In the genomic region with DNA sequence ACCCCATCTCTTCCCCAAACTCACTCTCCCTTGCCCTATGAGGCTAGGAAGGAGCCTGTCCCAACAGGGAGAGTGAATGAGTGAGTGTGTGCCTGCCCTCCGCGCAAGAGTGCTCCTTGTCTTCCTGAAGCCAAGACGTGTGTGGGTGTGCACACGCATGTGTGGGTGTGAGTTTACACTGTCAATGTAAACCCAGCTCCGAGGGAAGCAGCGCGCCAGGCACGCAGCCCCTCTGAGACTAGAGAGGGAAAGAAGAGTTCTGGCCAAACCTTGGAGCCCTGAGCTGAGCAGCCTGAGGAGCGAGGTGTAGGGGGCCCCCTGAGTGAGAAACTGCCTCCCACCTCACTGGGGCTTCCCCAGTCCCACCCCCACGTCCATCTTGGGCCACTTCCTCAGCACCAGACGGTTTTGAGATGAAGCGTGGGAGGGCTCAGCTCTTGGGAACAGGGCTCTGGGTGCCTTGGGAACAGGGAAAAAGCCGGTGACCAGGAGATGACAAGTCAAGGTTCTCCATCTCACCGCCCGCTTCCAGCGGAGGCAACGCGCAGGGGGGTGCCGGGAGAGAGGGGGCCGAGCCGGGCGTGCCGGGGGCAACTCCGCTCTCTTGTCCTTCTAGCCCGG, we compare ENCODE assay signal across 10 cellular contexts. TPM values are rescaled to one million over a fixed set of nuclear protein-coding genes. Genes with fewer than 3 reads are reported as not detected.
A peak's percentile ranks its signal among the peaks of the same experiment; 100 is the strongest.
DNase-seq lines count a peak whose midpoint lies in the region; ATAC-seq and TF ChIP-seq lines count a peak whose summit lies in the region.
"Had no signal": no experiment of that assay in that cellular context is flagged by ENCODE, and none has a peak within 500 bp of the region (broad histone marks: within the 10 kb centered on the region; RNA-seq: fewer than 3 reads in every experiment).

No MANE protein-coding gene starts in this region.

- H3K27ac Mint-ChIP-seq in mesothelial cell of epicardium = peak overlapping the region; percentile 57

- ATAC-seq in upper lobe of right lung = no peak
- ATAC-seq in HG03571 (IDR thresholded peaks at IDR 0.05; ENCODE audit: unreplicated experiment) = no peak
- ATAC-seq in GM21619 (IDR thresholded peaks at IDR 0.05; ENCODE audit: unreplicated experiment) = no peak
- ATAC-seq in HG02884 (IDR thresholded peaks at IDR 0.05; ENCODE audit: unreplicated experiment) = no peak

- H3K4me1 Mint-ChIP-seq in mesothelial cell of epicardium = peaks cover 45% of the 10 kb centered on the region

- H3K27me3 ChIP-seq in upper lobe of right lung = peaks cover 43% of the 10 kb centered on the region

- no peaks in the 10 kb centered on the region for H3K36me3 Mint-ChIP-seq in mesothelial cell of epicardium

- intact Hi-C loops in upper lobe of right lung (cut with DNase I) = no loop called here

- peaks cover 18% of the 10 kb centered on the region for H3K4me1 ChIP-seq in upper lobe of right lung

- peak overlapping the region; percentile 88 for H3K27ac ChIP-seq in upper lobe of right lung

- no peaks in the 10 kb centered on the region for H3K9me3 ChIP-seq in upper lobe of right lung

- DNase-seq in activated T-cell treated with anti-CD3 and anti-CD28 coated beads, Interleukin-2, amount 50 U/mL, for 48 hours = peak; percentile 25 to 33
- DNase-seq in activated T-cell treated with anti-CD3 and anti-CD28 coated beads for 4 hours (no peak), epithelial cell of proximal tubule (ENCODE audit: low read depth) (no peak), mesothelial cell of epicardium (ENCODE audit: low spot score in 2 of 2, unreplicated experiment in 2 of 2) (peak in 1 of 2 experiments; percentile 47), upper lobe of right lung (peak; percentile 72)
- DNase-seq: SIG-M5; stimulated activated CD4-positive, alpha-beta T cell treated with anti-CD3 and anti-CD28 coated beads, Interleukin-1b, Interleukin-23, amount 100 ng/mL, for 48 hours had no signal

- H3K9me3 Mint-ChIP-seq in mesothelial cell of epicardium = no peaks in the 10 kb centered on the region

- peaks cover 70% of the 10 kb centered on the region for H3K27me3 Mint-ChIP-seq in mesothelial cell of epicardium (ENCODE audit: low read depth)

- H3K36me3 ChIP-seq in upper lobe of right lung = no peaks in the 10 kb centered on the region

- H3K4me3 Mint-ChIP-seq in mesothelial cell of epicardium = peak overlapping the region; percentile 58

- H3K4me3 ChIP-seq in epithelial cell of proximal tubule (ENCODE audit: low read depth, low read length) (peak overlapping the region; percentile 30), upper lobe of right lung (peak overlapping the region; percentile 67)

- TF ChIP-seq CTCF in epithelial cell of proximal tubule (conservative IDR thresholded peaks at IDR 0.05; ENCODE audit: low read depth, low read length) = no peak
- no peak for TF ChIP-seq CTCF in mesothelial cell of epicardium (IDR thresholded peaks at IDR 0.05; ENCODE audit: unreplicated experiment)
- TF ChIP-seq CTCF in upper lobe of right lung (IDR thresholded peaks at IDR 0.05) = no peak

RNA-seq across cellular contexts. Expression of a gene that starts 5.1 kb away (rescaled TPM):
- total RNA-seq in epithelial cell of proximal tubule (15.7 and 25.2 TPM in 2 replicates), mesothelial cell of epicardium (29.2 to 32.8 TPM (median 30.2 TPM) in 3 replicates), upper lobe of right lung (87.8 TPM)

Comparison
In these comparisons a context has a peak if more than half of its experiments do, and no peak if none do; other contexts are left out.
1. DNase-seq: peak in activated T-cell treated with anti-CD3 and anti-CD28 coated beads, Interleukin-2, amount 50 U/mL, for 48 hours (2 of 2) and upper lobe of right lung (single experiment); none in activated T-cell treated with anti-CD3 and anti-CD28 coated beads for 4 hours (single experiment) and epithelial cell of proximal tubule (single experiment).